Comparison of ENCODE assay signal across 8 cellular contexts in the genomic region with DNA sequence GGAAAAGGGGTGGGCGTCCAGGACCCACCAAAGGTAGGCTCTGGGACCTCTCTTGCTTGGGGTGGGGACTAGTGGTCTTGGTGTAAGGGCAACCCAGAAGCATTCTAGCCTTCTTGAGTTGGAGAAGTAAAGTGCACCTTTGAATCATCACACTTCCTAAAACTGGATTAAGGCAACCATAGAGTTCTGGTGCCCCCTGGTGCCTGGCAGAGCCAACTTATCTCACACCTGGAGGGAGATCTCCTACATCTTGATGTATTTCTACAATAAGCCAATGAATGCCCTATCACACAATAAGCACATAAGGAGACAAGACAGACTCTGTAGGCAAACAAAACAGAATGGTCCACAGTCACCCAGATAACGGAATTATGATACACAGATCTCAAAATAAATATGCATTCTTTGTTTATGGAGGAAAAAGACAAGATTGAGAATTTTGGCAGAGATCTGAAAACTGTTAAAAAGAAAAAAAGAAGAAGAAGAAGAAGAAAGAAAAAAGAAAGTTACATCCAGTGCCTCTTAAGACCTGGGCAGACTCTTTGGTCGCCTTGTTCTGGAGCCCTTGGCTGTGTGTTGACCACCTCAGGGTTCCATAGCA.
DNase-seq lines count a peak whose midpoint lies in the region; ATAC-seq and TF ChIP-seq lines count a peak whose summit lies in the region.

No MANE protein-coding gene starts in this region.

- H3K27ac ChIP-seq in spleen, result no peak overlapping the region

- H3K27me3 ChIP-seq in spleen (replicated peaks in 1 of 7), result peaks cover 0 to 40% (median 3%) of the 10 kb centered on the region in 7 donors

- no peak overlapping the region for H3K4me3 Mint-ChIP-seq in activated B cell treated with CpG ODN at 0.5 μM for 24 hours

- no peaks in the 10 kb centered on the region for H3K4me1 ChIP-seq in spleen

- peaks cover 28% of the 10 kb centered on the region for H3K27me3 Mint-ChIP-seq in activated B cell treated with CpG ODN at 0.5 μM for 24 hours

- DNase-seq in ACHN, result peak; percentile 26
- peak; percentile 21 for DNase-seq in GM12864 (ENCODE audit: low read depth)
- peak; percentile 77 for DNase-seq in NCI-H2107 treated with DMSO at 0.1 percent for 48 hours (lab: John Stamatoyannopoulos, UW; ENCODE audit: unreplicated experiment)
- DNase-seq in activated B cell treated with CpG ODN at 0.5 μM for 24 hours, result no peak
- peak; percentile 8 for DNase-seq in fibroblast of the conjunctiva (ENCODE audit: low read depth)
- DNase-seq in spleen, result no peak
- no peak for DNase-seq in NCI-H446 treated with DMSO at 0.1 percent for 48 hours (lab: John Stamatoyannopoulos, UW)

- H3K36me3 Mint-ChIP-seq in activated B cell treated with CpG ODN at 0.5 μM for 24 hours (ENCODE audit: low read depth), result peaks cover 6% of the 10 kb centered on the region

- peaks cover 3 to 25% (median 21%) of the 10 kb centered on the region in 8 donors for H3K9me3 ChIP-seq in spleen

- TF ChIP-seq CTCF in GM12864 (IDR thresholded peaks at IDR 0.05; ENCODE audit: low read depth, low read length, missing control alignments) (peak; percentile 61), activated B cell treated with CpG ODN at 0.5 μM for 24 hours (IDR thresholded peaks at IDR 0.05) (no peak), spleen (IDR thresholded peaks at IDR 0.05 in 8 of 11, conservative IDR thresholded peaks at IDR 0.05 in 3 of 11) (peak in 6 of 11 experiments; percentile 15 to 40 (median 28))

- H3K4me1 Mint-ChIP-seq in activated B cell treated with CpG ODN at 0.5 μM for 24 hours, result no peaks in the 10 kb centered on the region

- 45 to 56% (median 49%) methylated on average over 3 of the region's 3 CpGs for WGBS in spleen, 5 donors

- TF ChIP-seq POLR2A in spleen (IDR thresholded peaks at IDR 0.05), result no peak

- intact Hi-C loops in activated B cell treated with CpG ODN at 0.5 μM for 24 hours (cut with micrococcal nuclease), result loop anchor here (10.0 kb wide), 1 partner anchor 1681 kb away; no protein-coding TSS in a partner anchor
- intact Hi-C loops in spleen (cut with DNase I; ENCODE audit: low total_unique reads), result no loop called here

- ATAC-seq in activated B cell treated with CpG ODN at 0.5 μM for 24 hours (ENCODE audit: low read depth) (peak; percentile 31), GM19035 (IDR thresholded peaks at IDR 0.05; ENCODE audit: unreplicated experiment) (no peak)

- H3K4me3 ChIP-seq in GM12864 (ENCODE audit: low read depth, low read length) (no peak overlapping the region), spleen (no peak overlapping the region)

- H3K36me3 ChIP-seq in spleen, result no peaks in the 10 kb centered on the region

- CTCF ChIA-PET in activated B cell treated with CpG ODN at 0.5 μM for 24 hours (lab: Charles Lee), result interaction anchor here (0.7 kb wide), 1 partner anchor 956 kb away, joined by 3 read pairs; no protein-coding TSS in a partner anchor

- in situ Hi-C loops in ACHN (cut with HindIII; ENCODE audit: low pct_ligation_motif_present, low pct_unique_long_range_greater_than_20kb, low sequenced_read_pairs), result no loop called here

- POLR2A ChIA-PET in activated B cell treated with CpG ODN at 0.5 μM for 24 hours (lab: Charles Lee), result no interaction called here

- no peak overlapping the region for H3K27ac Mint-ChIP-seq in activated B cell treated with CpG ODN at 0.5 μM for 24 hours

- peaks cover 19% of the 10 kb centered on the region for H3K9me3 Mint-ChIP-seq in activated B cell treated with CpG ODN at 0.5 μM for 24 hours

Comparison
In these comparisons a context has a peak if more than half of its experiments do, and no peak if none do; other contexts are left out.
1. DNase-seq: peak in ACHN (single experiment), GM12864 (single experiment), NCI-H2107 treated with DMSO at 0.1 percent for 48 hours (single experiment) and fibroblast of the conjunctiva (single experiment); none in activated B cell treated with CpG ODN at 0.5 μM for 24 hours (single experiment), spleen (single experiment) and NCI-H446 treated with DMSO at 0.1 percent for 48 hours (single experiment).